In the genomic region with DNA sequence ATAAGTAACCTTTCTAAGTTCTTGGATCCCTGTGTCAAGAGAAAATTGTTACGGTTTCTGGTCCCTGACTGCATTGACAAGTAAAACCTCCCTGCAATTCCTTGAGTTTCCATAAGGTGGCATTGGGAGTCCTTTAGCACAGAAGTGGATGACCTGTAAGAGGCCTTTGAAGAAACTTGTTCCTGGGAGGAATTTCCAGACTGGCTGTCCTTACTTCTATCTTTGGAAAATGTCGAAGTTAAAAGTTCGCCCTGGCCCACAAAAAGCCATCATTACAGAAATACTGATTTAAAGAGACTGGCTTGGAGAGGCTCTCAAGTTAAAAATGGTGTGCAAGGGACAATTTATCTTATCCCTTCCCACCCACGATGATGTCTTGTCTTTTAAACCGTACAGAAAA, we compare ENCODE assay signal across 9 cellular contexts.
A peak's percentile ranks its signal among the peaks of the same experiment; 100 is the strongest.
DNase-seq lines count a peak whose midpoint lies in the region; ATAC-seq and TF ChIP-seq lines count a peak whose summit lies in the region.
"Had no signal": no experiment of that assay in that cellular context is flagged by ENCODE, and none has a peak within 500 bp of the region (broad histone marks: within the 10 kb centered on the region; RNA-seq: fewer than 3 reads in every experiment).

No MANE protein-coding gene starts in this region.

- H3K4me3 ChIP-seq in lung = no peak overlapping the region
- H3K4me3 ChIP-seq: BLaER1 had no signal

- in situ Hi-C loops in KBM-7 (cut with MboI; ENCODE audit: low pct_unique_long_range_greater_than_20kb, low sequenced_read_pairs) = no loop called here

- no peaks in the 10 kb centered on the region for H3K27me3 ChIP-seq in lung (ENCODE audit: control insufficient read depth, insufficient read depth)
- H3K27me3 ChIP-seq: BLaER1 had no signal

- no peaks in the 10 kb centered on the region for H3K9me3 ChIP-seq in lung (ENCODE audit: control insufficient read depth in 2 of 2, insufficient read depth in 1 of 2, low read length in 1 of 2)
- H3K9me3 ChIP-seq: BLaER1 had no signal

- DNase-seq in NCI-H1436 (lab: John Stamatoyannopoulos, UW) = peak; percentile 57
- DNase-seq in NCI-H1436 treated with DMSO at 0.1 percent for 48 hours (lab: John Stamatoyannopoulos, UW) = no peak
- DNase-seq in KBM-7 = peak; percentile 63
- DNase-seq in OCI-M1 (lab: John Stamatoyannopoulos, UW) = peak; percentile 82
- DNase-seq in dermis microvascular lymphatic vessel endothelial cell (ENCODE audit: low read depth in 2 of 2) = peak; percentile 72 to 88
- no peak for DNase-seq in lung (ENCODE audit: low spot score)
- no peak for DNase-seq in T-helper 9 cell

- peak; percentile 43 for TF ChIP-seq CTCF in lung (IDR thresholded peaks at IDR 0.05; ENCODE audit: control extremely low read depth, extremely low read depth)

- no peaks in the 10 kb centered on the region for H3K4me1 ChIP-seq in lung (ENCODE audit: control insufficient read depth in 2 of 2, insufficient read depth in 2 of 2, low read length in 2 of 2)
- H3K4me1 ChIP-seq: BLaER1 had no signal

- no peaks in the 10 kb centered on the region for H3K36me3 ChIP-seq in lung (ENCODE audit: control insufficient read depth in 2 of 2, insufficient read depth in 2 of 2, low read length in 2 of 2)
- H3K36me3 ChIP-seq: BLaER1 had no signal

- WGBS in lung, 2 donors = 26 to 40% methylated on average over 5 of the region's 5 CpGs

- no peak overlapping the region for H3K27ac ChIP-seq in lung (ENCODE audit: low read depth in 1 of 2, low read length in 1 of 2)
- H3K27ac ChIP-seq: BLaER1 had no signal

- peak; percentile 59 for ATAC-seq in GM21423 (IDR thresholded peaks at IDR 0.05; ENCODE audit: unreplicated experiment)
- no peak for ATAC-seq in lung (ENCODE audit: insufficient read depth, low FRiP score)

Comparison
In these comparisons a context has a peak if more than half of its experiments do, and no peak if none do; other contexts are left out.
1. DNase-seq: peak in NCI-H1436 (single experiment), KBM-7 (single experiment), OCI-M1 (single experiment) and dermis microvascular lymphatic vessel endothelial cell (2 of 2); none in NCI-H1436 treated with DMSO at 0.1 percent for 48 hours (single experiment), lung (single experiment) and T-helper 9 cell (single experiment).